8 cellular contexts compared by ENCODE assay signal in the genomic region with DNA sequence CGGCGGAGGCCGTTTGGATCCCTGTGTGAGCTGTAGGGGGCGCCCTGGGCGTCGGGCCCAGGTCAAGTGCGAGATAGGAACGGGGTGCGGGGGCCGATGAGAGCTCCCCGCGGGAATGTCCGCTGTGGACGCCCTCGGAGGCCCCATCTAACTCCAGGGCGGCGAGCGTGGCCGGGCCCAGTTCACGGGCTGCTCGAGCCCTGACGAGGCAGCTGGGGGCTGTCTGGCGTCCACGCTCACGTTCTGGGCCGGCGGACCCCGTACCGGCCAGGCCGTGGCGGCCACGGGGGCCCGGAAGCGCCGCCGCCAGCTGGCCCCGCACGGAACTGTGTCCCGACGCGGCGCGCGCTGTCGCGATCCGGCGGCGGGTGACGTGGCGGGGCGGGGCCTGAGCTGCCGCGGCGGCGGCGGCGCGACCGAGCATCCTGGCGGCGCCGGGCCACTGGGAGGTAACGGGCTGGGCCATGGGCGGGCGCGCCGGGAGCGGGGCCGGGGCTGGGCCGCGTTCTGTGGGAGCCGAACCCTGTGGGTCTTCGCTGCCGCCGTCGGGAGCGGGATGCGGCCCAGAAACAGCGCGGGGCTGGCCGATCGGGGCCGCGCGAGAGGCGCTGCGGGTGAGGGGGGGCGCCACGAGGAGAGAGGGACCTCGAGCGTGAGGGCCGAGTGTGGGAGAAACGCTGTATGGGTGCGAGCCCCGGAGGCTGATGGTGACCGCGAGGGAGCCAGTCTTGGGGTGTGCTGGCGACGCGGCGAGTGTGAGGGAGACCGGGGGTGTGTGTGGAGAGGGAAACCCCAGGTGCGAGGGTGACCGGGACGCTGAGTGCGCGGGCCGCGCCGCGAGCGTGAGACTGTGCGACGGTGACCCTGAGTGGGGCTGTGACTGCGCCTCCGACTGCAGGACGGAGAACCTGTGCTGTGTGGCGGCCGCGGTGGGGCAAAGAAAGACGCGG.
DNase-seq lines count a peak whose midpoint lies in the region; ATAC-seq and TF ChIP-seq lines count a peak whose summit lies in the region.

SLC7A6 (plus strand) TSS at position 399 of the 950 bp plus-strand sequence. CDS start 10,201 bp downstream, outside the sequence.

- ATAC-seq in GM18868 (IDR thresholded peaks at IDR 0.05; ENCODE audit: unreplicated experiment) (peak; percentile 63), HG03135 (IDR thresholded peaks at IDR 0.05; ENCODE audit: unreplicated experiment) (peak; percentile 56)

- no peaks in the 10 kb centered on the region for H3K9me3 ChIP-seq in OCI-LY3 (ENCODE audit: insufficient read depth, low read length)
- no peaks in the 10 kb centered on the region for H3K9me3 ChIP-seq in muscle layer of colon (ENCODE audit: low read length)

- H3K9ac ChIP-seq in OCI-LY3 (ENCODE audit: low read length) (peak within 1 kb of the TSS; percentile 84), muscle layer of colon (ENCODE audit: low read length) (peak within 1 kb of the TSS; percentile 79)

- H3K36me3 ChIP-seq in OCI-LY3 (replicated peaks; ENCODE audit: low read depth, low read length) (peaks cover 4% of the 10 kb centered on the region), muscle layer of colon (ENCODE audit: insufficient read depth, low read length) (peaks cover 17% of the 10 kb centered on the region)

- H3K27ac ChIP-seq in OCI-LY3 (ENCODE audit: low read length) = peak within 1 kb of the TSS; percentile 59
- H3K27ac ChIP-seq in muscle layer of colon (ENCODE audit: low read depth, low read length) = peak within 1 kb of the TSS; percentile 88

- H3K4me1 ChIP-seq in OCI-LY3 (ENCODE audit: low read length) (peaks cover 10% of the 10 kb centered on the region; the same call in 1 of the 2 replicates), muscle layer of colon (ENCODE audit: insufficient read depth, low read length) (peaks cover 31% of the 10 kb centered on the region)

- peak within 1 kb of the TSS; percentile 88 for H2AFZ ChIP-seq in OCI-LY3 (ENCODE audit: low read depth, low read length)

- peak; percentile 66 for TF ChIP-seq POLR2A in erythroblast (IDR thresholded peaks at IDR 0.05; ENCODE audit: low read length)

- H3K79me2 ChIP-seq in OCI-LY3 (ENCODE audit: low read length) = peaks cover 54% of the 10 kb centered on the region

- H3K27me3 ChIP-seq in OCI-LY3 (ENCODE audit: low read depth, low read length) (no peaks in the 10 kb centered on the region), muscle layer of colon (ENCODE audit: control insufficient read depth in 1 of 2, insufficient read depth in 2 of 2, low read length in 2 of 2) (no peaks in the 10 kb centered on the region)

- peak within 1 kb of the TSS; percentile 96 for H3K4me3 ChIP-seq in AG10803 (ENCODE audit: low read length)
- peak within 1 kb of the TSS; percentile 91 for H3K4me3 ChIP-seq in OCI-LY3 (ENCODE audit: low read length)
- H3K4me3 ChIP-seq in muscle layer of colon (ENCODE audit: low read depth in 1 of 2, low read length in 2 of 2) = peak within 1 kb of the TSS; percentile 72 to 82

- peak; percentile 77 for DNase-seq in AG10803 (ENCODE audit: low read depth)
- peak; percentile 87 for DNase-seq in activated T-cell treated with anti-CD3 and anti-CD28 coated beads for 48 hours (ENCODE audit: low read depth)
- DNase-seq in erythroblast (lab: John Stamatoyannopoulos, UW) = peak; percentile 91 to 95
- DNase-seq in stimulated activated CD8-positive, alpha-beta memory T cell treated with anti-CD3 and anti-CD28 coated beads, Interleukin-7, amount 100 ng/mL, for 24 hours (ENCODE audit: low read depth) = peak; percentile 64

- H3K4me2 ChIP-seq in OCI-LY3 (ENCODE audit: low read length) = peak within 1 kb of the TSS; percentile 87

- peaks cover 4% of the 10 kb centered on the region for H4K20me1 ChIP-seq in OCI-LY3 (ENCODE audit: insufficient read depth, low read length)

- TF ChIP-seq CTCF in AG10803 (conservative IDR thresholded peaks at IDR 0.05; ENCODE audit: low read length) (peak; percentile 56; the same call in 1 of the 2 replicates), OCI-LY3 (IDR thresholded peaks at IDR 0.05; ENCODE audit: low read depth, low read length) (peak; percentile 74)

Comparison
In these comparisons a context has a peak if more than half of its experiments do, and no peak if none do; other contexts are left out.
1. Peak in every context shown above with its lines: DNase-seq, ATAC-seq, H3K4me3 ChIP-seq and H3K27ac ChIP-seq.